8 cellular contexts compared by ENCODE assay signal in genomic region chr5:54904425-54904824, GRCh38.
DNase-seq lines count a peak whose midpoint lies in the region; ATAC-seq and TF ChIP-seq lines count a peak whose summit lies in the region.

No MANE protein-coding gene starts in this region.

- CTCF ChIA-PET in AG04450 (lab: Charles Lee): interaction anchor here (0.6 to 6.3 kb wide), 43 partner anchors 9 to 674 kb away, joined by 3 to 85 read pairs (median 4); partner anchors contain the start of gene GPX8

- DNase-seq in AG04450 (ENCODE audit: low read depth, low spot score): peak; percentile 34
- no peak for DNase-seq in GM13977 (ENCODE audit: low spot score)
- DNase-seq in RPMI8226: peak; percentile 20
- peak in 1 of 2 donors; percentile 32 for DNase-seq in foreskin keratinocyte

- no peaks in the 10 kb centered on the region for H3K27me3 ChIP-seq in AG04450 (ENCODE audit: control insufficient read depth, insufficient read depth, low read length)
- H3K27me3 ChIP-seq in foreskin keratinocyte: peaks cover 71% of the 10 kb centered on the region

- TF ChIP-seq CTCF in AG04450 (IDR thresholded peaks at IDR 0.05; ENCODE audit: low read depth, low read length) (peak; percentile 81), GM13977 (IDR thresholded peaks at IDR 0.05; ENCODE audit: extremely low read depth, insufficient read depth, missing control alignments) (peak; percentile 10), foreskin keratinocyte (conservative IDR thresholded peaks at IDR 0.05) (peak; percentile 65)

- in situ Hi-C loops in GM13977 (cut with MboI; ENCODE audit: low pct_unique_long_range_greater_than_20kb, low sequenced_read_pairs, unreplicated experiment): loop anchor here (10.0 kb wide), 1 partner anchor 250 kb away; no protein-coding TSS in a partner anchor

- no peak overlapping the region for H3K27ac ChIP-seq in AG04450 (ENCODE audit: low read depth, low read length)
- H3K27ac ChIP-seq in foreskin keratinocyte: no peak overlapping the region

- no peaks in the 10 kb centered on the region for H3K4me1 ChIP-seq in foreskin keratinocyte

- no peaks in the 10 kb centered on the region for H3K9me3 ChIP-seq in AG04450 (ENCODE audit: control insufficient read depth, insufficient read depth, low read length)

- POLR2A ChIA-PET in AG04450 (lab: Yijun Ruan, JAX): interaction anchor here (0.9 to 1.2 kb wide), 2 partner anchors 248 to 255 kb away, joined by 3 read pairs; partner anchors contain the start of gene GPX8

- no peak overlapping the region for H3K4me3 ChIP-seq in AG04450 (ENCODE audit: low read depth, low read length)

- peak; percentile 72 for ATAC-seq in foreskin keratinocyte
- ATAC-seq in HG03460 (IDR thresholded peaks at IDR 0.05; ENCODE audit: unreplicated experiment): no peak
- no peak for ATAC-seq in GM18909 (IDR thresholded peaks at IDR 0.05; ENCODE audit: poor library complexity, unreplicated experiment)
- ATAC-seq in GM21576 (IDR thresholded peaks at IDR 0.05; ENCODE audit: unreplicated experiment): no peak
- no peak for ATAC-seq in HG02571 (IDR thresholded peaks at IDR 0.05; ENCODE audit: unreplicated experiment)

Comparison
In these comparisons a context has a peak if more than half of its experiments do, and no peak if none do; other contexts are left out.
1. CTCF ChIP-seq: peak in every context shown above with its lines; median percentile 81 in AG04450; 65 in foreskin keratinocyte; 10 in GM13977.